Comparison of ENCODE assay signal across 8 cellular contexts in the genomic region with DNA sequence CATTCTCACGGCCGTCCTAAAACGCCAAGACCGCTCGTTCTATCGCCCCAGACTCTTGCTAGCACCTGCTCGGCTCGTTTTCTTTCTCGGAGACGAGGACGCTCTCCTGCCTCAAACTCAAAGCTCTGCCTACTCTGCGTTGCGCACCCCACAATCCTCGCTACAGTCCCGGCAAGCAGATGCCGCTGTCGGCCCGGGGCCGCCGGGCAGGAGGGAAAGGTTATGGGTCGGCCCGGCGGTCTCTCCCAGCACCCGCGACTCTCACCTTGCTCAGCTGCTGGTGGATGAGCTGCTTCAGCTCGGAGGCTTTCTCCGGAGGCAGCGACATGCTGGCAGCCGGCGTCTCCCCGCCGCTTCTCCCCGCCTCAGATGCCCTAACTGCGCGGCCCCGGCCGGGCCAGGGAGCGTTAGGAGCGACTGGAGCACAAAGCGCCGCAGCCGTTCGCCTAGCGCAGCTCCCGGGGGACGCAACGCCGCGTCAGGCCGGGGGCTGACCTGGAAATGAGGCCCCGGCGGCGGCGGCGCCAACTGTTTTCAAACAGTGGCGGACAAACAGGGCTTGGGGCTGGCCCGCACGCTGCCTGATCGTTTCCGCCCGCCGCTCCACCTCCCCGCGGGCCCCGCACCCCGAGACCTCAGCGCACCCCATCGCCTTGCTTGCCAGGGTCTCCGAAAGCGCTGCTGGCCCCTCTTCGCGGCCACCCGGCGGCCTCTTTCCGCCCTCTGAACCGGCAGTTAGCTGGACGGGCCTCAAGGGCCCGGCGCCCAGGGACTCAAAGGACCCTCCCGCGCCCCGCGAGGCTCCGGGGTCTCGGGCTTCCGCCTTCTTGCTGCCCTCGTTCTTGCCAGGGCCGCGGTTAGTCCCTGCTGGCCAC. TPM values are rescaled to one million over a fixed set of nuclear protein-coding genes. Genes with fewer than 3 reads are reported as not detected.
DNase-seq lines count a peak whose midpoint lies in the region; ATAC-seq and TF ChIP-seq lines count a peak whose summit lies in the region.

A gene with protein sequence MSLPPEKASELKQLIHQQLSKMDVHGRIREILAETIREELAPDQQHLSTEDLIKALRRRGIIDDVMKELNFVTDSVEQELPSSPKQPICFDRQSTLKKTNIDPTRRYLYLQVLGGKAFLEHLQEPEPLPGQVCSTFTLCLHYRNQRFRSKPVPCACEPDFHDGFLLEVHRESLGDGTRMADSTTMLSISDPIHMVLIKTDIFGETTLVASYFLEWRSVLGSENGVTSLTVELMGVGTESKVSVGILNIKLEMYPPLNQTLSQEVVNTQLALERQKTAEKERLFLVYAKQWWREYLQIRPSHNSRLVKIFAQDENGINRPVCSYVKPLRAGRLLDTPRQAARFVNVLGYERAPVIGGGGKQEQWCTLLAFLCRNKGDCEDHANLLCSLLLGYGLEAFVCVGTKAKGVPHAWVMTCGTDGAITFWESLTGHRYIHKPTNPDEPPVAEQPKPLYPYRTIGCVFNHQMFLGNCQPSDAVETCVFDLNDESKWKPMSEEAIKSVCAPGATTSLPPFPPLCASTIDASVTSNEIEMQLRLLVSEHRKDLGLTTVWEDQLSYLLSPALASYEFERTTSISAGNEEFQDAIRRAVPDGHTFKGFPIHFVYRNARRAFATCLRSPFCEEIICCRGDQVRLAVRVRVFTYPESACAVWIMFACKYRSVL (minus strand): TSS at position 503 of the 875 bp plus-strand sequence. CDS start 175 bp downstream, at position 328.
TSS of gene PSMG2 (plus strand) at position 822 of the 875 bp plus-strand sequence. CDS start 66 bp downstream, outside the sequence.

- peak; percentile 7 for TF ChIP-seq CTCF in liver (IDR thresholded peaks at IDR 0.05; ENCODE audit: low read depth, low read length, missing input control)

- no peaks in the 10 kb centered on the region for H3K27me3 Mint-ChIP-seq in dendritic cell treated with granulocyte-macrophage colony-stimulating factor and Interleukin-4, amounts not matched to agents 40 ng/mL and 50 ng/mL, for 4 days

- H3K4me3 ChIP-seq in BLaER1 (peak within 1 kb of the TSS; percentile 82), liver (ENCODE audit: low read depth in 1 of 3, low read length in 3 of 3) (peak within 1 kb of the TSS; percentile 90 to 98 (median 90))

- peak; percentile 79 for DNase-seq in GM19240 (ENCODE audit: insufficient read length, low spot score)
- DNase-seq in NCI-H774 (lab: John Stamatoyannopoulos, UW): peak; percentile 73
- DNase-seq in activated CD4-positive, alpha-beta T cell treated with anti-CD3 and anti-CD28 coated beads, Interleukin-2, amount 50 U/mL, for 24 hours (ENCODE audit: low read depth in 1 of 2, low spot score in 1 of 2): peak; percentile 74
- peak; percentile 83 for DNase-seq in stimulated activated CD4-positive, alpha-beta T cell treated with anti-CD3 and anti-CD28 coated beads, Interleukin-4, amount 100 ng/mL, for 1 hour

- H3K9me3 ChIP-seq in BLaER1 (no peaks in the 10 kb centered on the region), liver (ENCODE audit: control insufficient read depth in 4 of 4, low read length in 3 of 4) (no peaks in the 10 kb centered on the region)

- peaks cover 39% of the 10 kb centered on the region for H3K4me1 ChIP-seq in BLaER1
- peaks cover 11 to 35% (median 18%) of the 10 kb centered on the region in 4 donors for H3K4me1 ChIP-seq in liver (ENCODE audit: control insufficient read depth in 4 of 4, insufficient read depth in 4 of 4, low read length in 3 of 4)

- H3K27me3 ChIP-seq in BLaER1 (no peaks in the 10 kb centered on the region), liver (ENCODE audit: control insufficient read depth in 4 of 4, insufficient read depth in 4 of 4, low read length in 3 of 4) (no peaks in the 10 kb centered on the region)

- H3K4me1 Mint-ChIP-seq in dendritic cell treated with granulocyte-macrophage colony-stimulating factor and Interleukin-4, amounts not matched to agents 40 ng/mL and 50 ng/mL, for 4 days (ENCODE audit: low read depth): peaks cover 37% of the 10 kb centered on the region

- no peak for TF ChIP-seq RAD21 in liver (IDR thresholded peaks at IDR 0.05)

- WGBS in liver: under 1% methylated on average over 89 of the region's 89 CpGs

- H3K4me2 ChIP-seq in BLaER1: peak within 1 kb of the TSS; percentile 93

- intact Hi-C loops in dendritic cell treated with granulocyte-macrophage colony-stimulating factor and Interleukin-4, amounts not matched to agents 40 ng/mL and 50 ng/mL, for 4 days (cut with micrococcal nuclease): loop anchor here (1.0 to 2.0 kb wide), 3 partner anchors 245 to 326 kb away; partner anchors contain the start of genes AFG3L2 and CEP192

- H3K9ac ChIP-seq in BLaER1 (peak within 1 kb of the TSS; percentile 100), liver (ENCODE audit: low read depth in 1 of 2, low read length in 2 of 2) (peak within 1 kb of the TSS; percentile 89 to 94)

- peak within 1 kb of the TSS; percentile 89 for H3K4me3 Mint-ChIP-seq in dendritic cell treated with granulocyte-macrophage colony-stimulating factor and Interleukin-4, amounts not matched to agents 40 ng/mL and 50 ng/mL, for 4 days

- peaks cover 49% of the 10 kb centered on the region for H3K36me3 Mint-ChIP-seq in dendritic cell treated with granulocyte-macrophage colony-stimulating factor and Interleukin-4, amounts not matched to agents 40 ng/mL and 50 ng/mL, for 4 days (ENCODE audit: low read depth)

- peaks cover 54% of the 10 kb centered on the region for H4K20me1 ChIP-seq in BLaER1

- H3K27ac ChIP-seq in BLaER1 (peak within 1 kb of the TSS; percentile 100), liver (ENCODE audit: low read depth in 1 of 2, low read length in 2 of 2) (peak within 1 kb of the TSS; percentile 89 to 94)

- H3K27ac Mint-ChIP-seq in dendritic cell treated with granulocyte-macrophage colony-stimulating factor and Interleukin-4, amounts not matched to agents 40 ng/mL and 50 ng/mL, for 4 days: peak within 1 kb of the TSS; percentile 100

- peak; percentile 83 for ATAC-seq in HG03442 (IDR thresholded peaks at IDR 0.05; ENCODE audit: unreplicated experiment)

- H3K36me3 ChIP-seq in BLaER1: peaks cover 42% of the 10 kb centered on the region
- peaks cover 3 to 13% (median 6%) of the 10 kb centered on the region in 4 donors for H3K36me3 ChIP-seq in liver (ENCODE audit: control insufficient read depth in 4 of 4, insufficient read depth in 3 of 4, low read depth in 1 of 4, low read length in 3 of 4)

- H3K9me3 Mint-ChIP-seq in dendritic cell treated with granulocyte-macrophage colony-stimulating factor and Interleukin-4, amounts not matched to agents 40 ng/mL and 50 ng/mL, for 4 days: no peaks in the 10 kb centered on the region

TF ChIP-seq in liver, 16 proteins besides CTCF, POLR2A, EP300 and RAD21:
- TF ChIP-seq FOXA1 (IDR thresholded peaks at IDR 0.05) (no peak), REST (IDR thresholded peaks at IDR 0.05) (peak; percentile 72), YY1 (IDR thresholded peaks at IDR 0.05) (peak; percentile 62), SP1 (IDR thresholded peaks at IDR 0.05) (peak; percentile 25), TAF1 (conservative IDR thresholded peaks at IDR 0.05) (peak; percentile 88), RXRA (IDR thresholded peaks at IDR 0.05) (no peak)
- TF ChIP-seq, protein P1, sequence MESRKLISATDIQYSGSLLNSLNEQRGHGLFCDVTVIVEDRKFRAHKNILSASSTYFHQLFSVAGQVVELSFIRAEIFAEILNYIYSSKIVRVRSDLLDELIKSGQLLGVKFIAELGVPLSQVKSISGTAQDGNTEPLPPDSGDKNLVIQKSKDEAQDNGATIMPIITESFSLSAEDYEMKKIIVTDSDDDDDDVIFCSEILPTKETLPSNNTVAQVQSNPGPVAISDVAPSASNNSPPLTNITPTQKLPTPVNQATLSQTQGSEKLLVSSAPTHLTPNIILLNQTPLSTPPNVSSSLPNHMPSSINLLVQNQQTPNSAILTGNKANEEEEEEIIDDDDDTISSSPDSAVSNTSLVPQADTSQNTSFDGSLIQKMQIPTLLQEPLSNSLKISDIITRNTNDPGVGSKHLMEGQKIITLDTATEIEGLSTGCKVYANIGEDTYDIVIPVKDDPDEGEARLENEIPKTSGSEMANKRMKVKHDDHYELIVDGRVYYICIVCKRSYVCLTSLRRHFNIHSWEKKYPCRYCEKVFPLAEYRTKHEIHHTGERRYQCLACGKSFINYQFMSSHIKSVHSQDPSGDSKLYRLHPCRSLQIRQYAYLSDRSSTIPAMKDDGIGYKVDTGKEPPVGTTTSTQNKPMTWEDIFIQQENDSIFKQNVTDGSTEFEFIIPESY (IDR thresholded peaks at IDR 0.05): peak; percentile 43

RNA-seq across cellular contexts. Expression of the first gene that starts in this region (rescaled TPM):
- 10 to 100 TPM in 1 of 2 donors, 1 to 10 TPM in 1; 6.4 to 11.8 TPM for total RNA-seq in liver
- 1 to 10 TPM; 1.3 to 2.1 TPM for polyA plus RNA-seq in liver

RNA-seq across cellular contexts. Expression of gene PSMG2, which starts in this region (rescaled TPM):
- total RNA-seq in liver: 10 to 100 TPM; 24.2 to 48.0 TPM
- polyA plus RNA-seq in liver: 10 to 100 TPM; 32.1 to 41.1 TPM

Comparison
In these comparisons a context has a peak if more than half of its experiments do, and no peak if none do; other contexts are left out.
1. Peak in every context shown above with its lines: DNase-seq, ATAC-seq, H3K4me3 ChIP-seq and H3K27ac ChIP-seq.